ENCODE assay signal across 2 cellular contexts in the genomic region with DNA sequence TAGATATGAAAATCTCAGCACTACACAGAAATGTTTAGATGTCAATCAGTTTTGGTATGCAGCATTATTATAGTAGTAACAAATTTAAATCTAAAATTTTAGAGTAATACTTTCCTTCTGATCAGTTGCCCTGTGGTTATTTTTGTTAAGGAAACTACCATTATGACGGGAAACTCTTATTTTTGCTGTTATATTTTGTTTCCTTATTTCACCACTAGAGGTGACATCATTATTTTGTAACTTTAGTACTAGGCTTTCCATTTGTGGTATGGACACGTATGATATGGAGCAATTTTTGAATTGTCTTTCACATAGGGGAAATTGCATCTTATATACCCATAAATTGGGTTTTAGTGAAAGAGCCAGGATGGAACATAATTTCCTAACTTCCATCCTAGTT.
TF ChIP-seq lines count a peak whose summit lies in the region.

No MANE protein-coding gene starts in this region.

TF ChIP-seq in A549, 52 proteins besides CTCF, POLR2A, EP300 and RAD21 (continued from another document):
- TF ChIP-seq JUN (IDR thresholded peaks at IDR 0.05): no peak
- TF ChIP-seq HEYL (CRISPR knock-in tag; IDR thresholded peaks at IDR 0.05): no peak
- no peak for TF ChIP-seq ZNF302 (CRISPR knock-in tag; IDR thresholded peaks at IDR 0.05)
- no peak for TF ChIP-seq CHD4 (IDR thresholded peaks at IDR 0.05; ENCODE audit: borderline replicate concordance)
- TF ChIP-seq POLR2AphosphoS2 (conservative IDR thresholded peaks at IDR 0.05; ENCODE audit: low read length): no peak
- TF ChIP-seq NFE2L2 (conservative IDR thresholded peaks at IDR 0.05; ENCODE audit: low read length): no peak
- TF ChIP-seq KDM1A (IDR thresholded peaks at IDR 0.05; ENCODE audit: low read depth): no peak
- no peak for TF ChIP-seq EHF (CRISPR knock-in tag; IDR thresholded peaks at IDR 0.05)
TF ChIP-seq in A549: peak in this region for 0.

TF ChIP-seq in K562, 482 proteins besides CTCF, POLR2A, EP300 and RAD21 (continued from another document):
- peak; percentile 44 for TF ChIP-seq ATF3 (IDR thresholded peaks at IDR 0.05)
- no peak for TF ChIP-seq ATF3 (CRISPR knock-in tag; conservative IDR thresholded peaks at IDR 0.05)
- peak; percentile 16; the same call in 1 of the 2 replicates for TF ChIP-seq ATF7 (IDR thresholded peaks at IDR 0.05)
- TF ChIP-seq ZNF449 (CRISPR knock-in tag; IDR thresholded peaks at IDR 0.05): no peak
- TF ChIP-seq RNF2 (IDR thresholded peaks at IDR 0.05): no peak
- TF ChIP-seq DIDO1 (tag; IDR thresholded peaks at IDR 0.05; ENCODE audit: low read depth): no peak
- TF ChIP-seq ZNF282 (CRISPR knock-in tag; IDR thresholded peaks at IDR 0.05): no peak
